ENCODE assay signal across 24 cellular contexts in the genomic region with DNA sequence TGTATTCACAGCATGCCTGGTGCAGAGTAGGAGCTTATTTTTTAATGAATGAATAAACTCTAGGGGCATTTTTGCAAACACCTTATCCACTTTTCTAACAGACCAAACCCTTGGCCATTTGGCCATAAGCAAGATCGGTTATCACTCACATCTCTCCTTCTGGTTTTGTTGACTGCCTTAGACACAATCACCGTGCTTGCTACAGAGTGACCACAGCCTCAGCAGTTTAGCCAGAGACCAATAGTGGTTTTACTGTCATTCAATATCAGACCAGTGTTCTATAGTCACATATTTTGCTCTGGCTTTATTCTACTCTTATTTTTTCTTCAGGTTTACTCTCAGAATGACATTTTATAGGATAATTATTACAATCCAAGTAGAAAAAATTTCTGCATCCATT. TPM values are rescaled to one million over a fixed set of nuclear protein-coding genes. Genes with fewer than 3 reads are reported as not detected.
"Had no signal": no experiment of that assay in that cellular context is flagged by ENCODE, and none has a peak within 500 bp of the region (broad histone marks: within the 10 kb centered on the region; RNA-seq: fewer than 3 reads in every experiment).

No MANE protein-coding gene starts in this region.

- H3K27me3 Mint-ChIP-seq: central memory CD8-positive, alpha-beta T cell; memory B cell; stimulated activated naive CD8-positive, alpha-beta T cell treated with anti-CD3 and anti-CD28 coated beads, Interleukin-15, amount 100 ng/mL, for 72 hours had no signal

- H3K9me3 ChIP-seq: colonic mucosa, esophagus squamous epithelium, SK-N-SH, tibial artery had no signal

- ATAC-seq: activated naive CD4-positive, alpha-beta T cell treated with anti-CD3 and anti-CD28 coated beads, Interleukin-2, amount 50 U/mL, for 72 hours; gastroesophageal sphincter; right cardiac atrium; stimulated activated naive CD8-positive, alpha-beta T cell treated with anti-CD3 and anti-CD28 coated beads, Interleukin-15, amount 100 ng/mL, for 72 hours had no signal

- H3K4me3 Mint-ChIP-seq: endodermal cell; memory B cell; nephron progenitor cell; stimulated activated naive CD8-positive, alpha-beta T cell treated with anti-CD3 and anti-CD28 coated beads, Interleukin-15, amount 100 ng/mL, for 72 hours; T-helper 2 cell treated with Interferon-gamma antibody and Interleukin-4, amounts not matched to agents 5 μg/mL and 100 μg/mL, for 36 hours had no signal

- H3K4me1 Mint-ChIP-seq: memory B cell, nephron progenitor cell had no signal

- H3K36me3 Mint-ChIP-seq: memory B cell had no signal

- H3K4me1 ChIP-seq: colonic mucosa, esophagus squamous epithelium, gastroesophageal sphincter, parathyroid adenoma, tibial artery had no signal

- H3K27ac Mint-ChIP-seq: activated naive CD4-positive, alpha-beta T cell treated with anti-CD3 and anti-CD28 coated beads, Interleukin-2, amount 50 U/mL, for 72 hours; endodermal cell; memory B cell; nephron progenitor cell; stimulated activated naive CD8-positive, alpha-beta T cell treated with anti-CD3 and anti-CD28 coated beads, Interleukin-15, amount 100 ng/mL, for 72 hours; T-helper 2 cell treated with Interferon-gamma antibody and Interleukin-4, amounts not matched to agents 5 μg/mL and 100 μg/mL, for 36 hours had no signal

- H3K27ac ChIP-seq: colonic mucosa, esophagus squamous epithelium, gastroesophageal sphincter, parathyroid adenoma, tibial artery, WERI-Rb-1 had no signal

- H3K9me3 Mint-ChIP-seq: central memory CD8-positive, alpha-beta T cell; memory B cell; stimulated activated naive CD8-positive, alpha-beta T cell treated with anti-CD3 and anti-CD28 coated beads, Interleukin-15, amount 100 ng/mL, for 72 hours had no signal

- H3K36me3 ChIP-seq: colonic mucosa, esophagus squamous epithelium, gastroesophageal sphincter, tibial artery, WERI-Rb-1 had no signal

- H3K27me3 ChIP-seq: colonic mucosa, esophagus squamous epithelium, gastroesophageal sphincter, tibial artery had no signal

- DNase-seq: activated CD4-positive, alpha-beta T cell treated with anti-CD3 and anti-CD28 coated beads for 1 hour; activated CD4-positive, alpha-beta T cell treated with anti-CD3 and anti-CD28 coated beads, Interleukin-2, amount 50 U/mL, for 1 hour; activated effector memory CD4-positive, alpha-beta T cell treated with anti-CD3 and anti-CD28 coated beads, Interleukin-2, amount 50 U/mL, for 16 hours; colonic mucosa; endodermal cell; esophagus squamous epithelium; head of caudate nucleus; hypothalamus; nephron progenitor cell; nucleus accumbens; right cardiac atrium; SK-N-SH; stimulated activated CD4-positive, alpha-beta T cell treated with anti-CD3 and anti-CD28 coated beads, Interleukin-4, amount 100 ng/mL, for 24 hours; stimulated activated naive CD8-positive, alpha-beta T cell treated with anti-CD3 and anti-CD28 coated beads, Interleukin-15, amount 100 ng/mL, for 72 hours; tibial artery; WERI-Rb-1 had no signal

- H3K4me3 ChIP-seq: colonic mucosa, esophagus squamous epithelium, gastroesophageal sphincter, tibial artery had no signal

RNA-seq across cellular contexts. Expression of a gene that starts 2.2 kb away (rescaled TPM):
- total RNA-seq: astrocyte, endodermal cell, pulmonary artery endothelial cell had no signal
- polyA plus RNA-seq: SK-N-SH had no signal
